Comparison of ENCODE assay signal across 8 cellular contexts in the genomic region with DNA sequence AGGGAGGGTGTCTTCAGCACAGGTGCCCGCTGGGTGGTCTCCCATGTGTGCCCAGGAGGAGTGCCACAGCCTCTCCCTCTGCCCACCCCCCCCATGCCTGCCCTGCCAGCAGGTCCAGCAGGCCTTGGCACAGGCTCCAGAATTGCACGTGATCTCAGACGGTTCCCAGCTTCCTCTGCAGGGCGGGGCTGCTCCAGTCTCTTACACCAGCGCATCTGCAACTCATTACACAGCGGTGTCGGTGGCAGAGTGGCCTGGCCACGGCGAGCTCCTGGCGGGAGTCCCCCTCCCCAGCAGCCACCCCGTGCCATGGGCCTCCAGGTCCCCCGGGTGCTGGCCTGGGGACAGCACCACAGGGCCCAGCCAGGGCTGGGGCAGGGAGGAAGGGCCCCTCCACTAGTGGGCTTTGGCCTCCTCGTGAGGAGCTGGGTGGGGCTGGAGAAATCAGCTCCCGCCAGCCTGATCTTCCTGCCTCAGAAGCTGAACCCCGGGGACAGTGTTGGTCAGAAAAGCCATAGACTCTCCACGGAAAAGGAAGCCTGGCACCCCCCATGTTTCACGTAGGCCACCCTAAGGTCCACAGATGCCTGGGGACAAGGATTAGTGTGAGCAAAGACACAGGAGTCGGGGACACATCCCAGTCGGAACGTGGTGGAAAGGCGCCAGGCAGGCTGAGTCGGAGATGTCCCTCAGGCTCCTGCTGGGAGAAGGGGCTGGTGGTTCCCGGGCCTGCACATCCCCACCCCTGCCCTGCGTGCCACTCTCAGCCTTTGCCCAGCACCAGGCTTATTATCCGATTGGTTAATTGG. TPM values are rescaled to one million over a fixed set of nuclear protein-coding genes. Genes with fewer than 3 reads are reported as not detected.
DNase-seq lines count a peak whose midpoint lies in the region; ATAC-seq, FAIRE-seq and TF ChIP-seq lines count a peak whose summit lies in the region.

No MANE protein-coding gene starts in this region.

- no peaks in the 10 kb centered on the region for H3K36me3 ChIP-seq in BJ (ENCODE audit: control insufficient read depth, insufficient read depth, low read length)

- ATAC-seq in GM21381 (IDR thresholded peaks at IDR 0.05; ENCODE audit: unreplicated experiment): no peak

- H3K27me3 ChIP-seq in BJ (ENCODE audit: control insufficient read depth, insufficient read depth, low read length): no peaks in the 10 kb centered on the region

- intact Hi-C loops in posterior vena cava (cut with DNase I): no loop called here

- H3K4me3 ChIP-seq in BJ (ENCODE audit: low read depth, low read length): 0 out of 2 replicates have a peak overlapping the region, but pooled peaks have one; percentile 4

- no peak for FAIRE-seq in frontal cortex (lab: Jason Lieb, UNC)

- POLR2A ChIA-PET in BJ (lab: Charles Lee): no interaction called here

- DNase-seq in BJ (ENCODE audit: low read depth) (peak; percentile 63), NCI-H128 (lab: John Stamatoyannopoulos, UW; ENCODE audit: unreplicated experiment) (peak; percentile 17), UCSD-AML1 (lab: John Stamatoyannopoulos, UW; ENCODE audit: unreplicated experiment) (peak; percentile 32), frontal cortex (ENCODE audit: low spot score in 2 of 2) (peak; percentile 89 to 91), posterior vena cava (ENCODE audit: low spot score) (peak; percentile 96), GDM1 (lab: John Stamatoyannopoulos, UW) (no peak)
- no peak for DNase-seq in stimulated activated CD4-positive, alpha-beta T cell treated with anti-CD3 and anti-CD28 coated beads, Interleukin-4, amount 100 ng/mL, for 4 hours

- CTCF ChIA-PET in BJ (lab: Yijun Ruan, JAX): interaction anchor here (1.0 to 1.7 kb wide), 4 partner anchors 10 to 196 kb away, joined by 3 to 5 read pairs (median 4); no protein-coding TSS in a partner anchor

- no peak for TF ChIP-seq CTCF in BJ (IDR thresholded peaks at IDR 0.05; ENCODE audit: insufficient read depth, low read depth, low read length)

RNA-seq across cellular contexts. Expression of gene RXRA, which starts 40.2 kb away (rescaled TPM):
- 6.8 and 12.0 TPM in 2 replicates for polyA plus RNA-seq in BJ (2011; rRNA removed)
- polyA minus RNA-seq in BJ (2011; rRNA and poly(A)+ RNA removed): 13.8 and 14.1 TPM in 2 replicates
- total RNA-seq in frontal cortex (3.7 TPM), posterior vena cava (10 to 100 TPM; 41.5 to 44.7 TPM)

Comparison
In these comparisons a context has a peak if more than half of its experiments do, and no peak if none do; other contexts are left out.
1. DNase-seq: peak in BJ (single experiment), NCI-H128 (single experiment), UCSD-AML1 (single experiment), frontal cortex (2 of 2) and posterior vena cava (single experiment); none in GDM1 (single experiment) and stimulated activated CD4-positive, alpha-beta T cell treated with anti-CD3 and anti-CD28 coated beads, Interleukin-4, amount 100 ng/mL, for 4 hours (0 of 2).